Comparison of ENCODE assay signal across 17 cellular contexts in genomic region chr2:190847504-190848201, GRCh38. TPM values are rescaled to one million over a fixed set of nuclear protein-coding genes. Genes with fewer than 3 reads are reported as not detected.
DNase-seq lines count a peak whose midpoint lies in the region; ATAC-seq and TF ChIP-seq lines count a peak whose summit lies in the region.
"Had no signal": no experiment of that assay in that cellular context is flagged by ENCODE, and none has a peak within 500 bp of the region (broad histone marks: within the 10 kb centered on the region; RNA-seq: fewer than 3 reads in every experiment).

No MANE protein-coding gene starts in this region.

- H3K27me3 ChIP-seq in RWPE2 (ENCODE audit: insufficient read depth, poor library complexity, severe bottlenecking) (no peaks in the 10 kb centered on the region), lung (ENCODE audit: control insufficient read depth, insufficient read depth) (no peaks in the 10 kb centered on the region)
- H3K27me3 ChIP-seq: pancreas, SJCRH30, uterus had no signal

- H3K27ac ChIP-seq in RWPE2 (ENCODE audit: poor library complexity, severe bottlenecking), result peak overlapping the region; percentile 89
- H3K27ac ChIP-seq in epithelial cell of prostate, result peak overlapping the region; percentile 48
- no peak overlapping the region for H3K27ac ChIP-seq in lung (ENCODE audit: low read depth in 1 of 2, low read length in 1 of 2)
- H3K27ac ChIP-seq: SJCRH30, uterus had no signal

- H3K36me3 ChIP-seq in RWPE2 (ENCODE audit: low read depth) (no peaks in the 10 kb centered on the region), lung (ENCODE audit: control insufficient read depth in 2 of 2, insufficient read depth in 2 of 2, low read length in 2 of 2) (no peaks in the 10 kb centered on the region)
- H3K36me3 ChIP-seq: pancreas, SJCRH30, uterus had no signal

- H3K9me3 ChIP-seq in RWPE2 (ENCODE audit: severe bottlenecking), result no peaks in the 10 kb centered on the region
- H3K9me3 ChIP-seq in lung (ENCODE audit: control insufficient read depth in 2 of 2, insufficient read depth in 1 of 2, low read length in 1 of 2), result no peaks in the 10 kb centered on the region
- H3K9me3 ChIP-seq: pancreas, uterus had no signal

- DNase-seq in GM03348 (ENCODE audit: low spot score) (peak; percentile 15), RWPE2 (ENCODE audit: low spot score) (no peak), epithelial cell of prostate (ENCODE audit: low read depth, low spot score) (no peak), lung (ENCODE audit: low spot score) (no peak), LoVo (ENCODE audit: low spot score) (no peak), NCI-H748 (lab: John Stamatoyannopoulos, UW; ENCODE audit: unreplicated experiment) (no peak), islet precursor cell (no peak)
- DNase-seq in activated CD8-positive, alpha-beta memory T cell treated with anti-CD3 and anti-CD28 coated beads for 24 hours, result no peak
- DNase-seq: activated CD8-positive, alpha-beta T cell treated with anti-CD3 and anti-CD28 coated beads, Interleukin-2, amount 10 ng/mL, durations not matched to agents 7 days and 5 days; activated effector memory CD4-positive, alpha-beta T cell treated with Interleukin-2 at 50 U/mL for 16 hours; DMS 273 treated with DMSO at 0.1 percent for 48 hours; effector CD4-positive, alpha-beta T cell; GOT3; NCI-H2107; pancreas; SJCRH30; uterus had no signal

- WGBS in lung, 2 donors, result 34 to 62% methylated on average over 6 of the region's 6 CpGs

- no peak for ATAC-seq in RWPE2 (ENCODE audit: low read depth)
- ATAC-seq in lung (ENCODE audit: insufficient read depth, low FRiP score), result peak; percentile 64
- ATAC-seq: activated CD8-positive, alpha-beta T cell treated with anti-CD3 and anti-CD28 coated beads, Interleukin-2, amount 10 ng/mL, durations not matched to agents 7 days and 5 days had no signal

- H3K4me3 ChIP-seq in RWPE2 (ENCODE audit: severe bottlenecking) (no peak overlapping the region), lung (no peak overlapping the region)
- H3K4me3 ChIP-seq: pancreas, SJCRH30, uterus had no signal

- H3K4me1 ChIP-seq in RWPE2 (ENCODE audit: insufficient read depth, poor library complexity, severe bottlenecking) (peaks cover 53% of the 10 kb centered on the region), lung (ENCODE audit: control insufficient read depth in 2 of 2, insufficient read depth in 2 of 2, low read length in 2 of 2) (no peaks in the 10 kb centered on the region)
- H3K4me1 ChIP-seq: uterus had no signal

- no peak for TF ChIP-seq CTCF in RWPE2 (IDR thresholded peaks at IDR 0.05; ENCODE audit: poor library complexity, severe bottlenecking)
- TF ChIP-seq CTCF in lung (IDR thresholded peaks at IDR 0.05; ENCODE audit: control extremely low read depth, extremely low read depth), result no peak

RNA-seq across cellular contexts. Expression of gene GLS, which starts 33.0 kb away (rescaled TPM):
- 100 to 1,000 TPM; 145 to 318 TPM for total RNA-seq in lung
- polyA plus RNA-seq in lung, result 10 to 100 TPM; 31.1 to 62.7 TPM

Comparison
In these comparisons a context has a peak if more than half of its experiments do, and no peak if none do; other contexts are left out.
1. H3K27ac ChIP-seq: peak in RWPE2 (single experiment) and epithelial cell of prostate (single experiment); none in lung (0 of 2).